ENCODE assay signal across 21 cellular contexts in genomic region chr4:88976514-88977035, GRCh38.
DNase-seq lines count a peak whose midpoint lies in the region; ATAC-seq, FAIRE-seq and TF ChIP-seq lines count a peak whose summit lies in the region.
"Had no signal": no experiment of that assay in that cellular context is flagged by ENCODE, and none has a peak within 500 bp of the region (broad histone marks: within the 10 kb centered on the region; RNA-seq: fewer than 3 reads in every experiment).

No MANE protein-coding gene starts in this region.

- H2BK120ac ChIP-seq in IMR-90 (ENCODE audit: low read depth, low read length) = no peak overlapping the region

- H3K14ac ChIP-seq in IMR-90 (replicated peaks; ENCODE audit: low read depth, low read length) = no peak overlapping the region

- no peak overlapping the region for H3K4me2 ChIP-seq in IMR-90 (ENCODE audit: low read depth, low read length)
- no peak overlapping the region for H3K4me2 ChIP-seq in Karpas-422 (ENCODE audit: low read depth, low read length, poor library complexity, severe bottlenecking)

- POLR2A ChIA-PET in IMR-90 (lab: Charles Lee; ENCODE audit: unreplicated experiment) = no interaction called here

- H3K36me3 ChIP-seq in IMR-90 (ENCODE audit: control insufficient read depth, insufficient read depth, low read length) (no peaks in the 10 kb centered on the region), left lung (no peaks in the 10 kb centered on the region), Karpas-422 (ENCODE audit: insufficient read depth, low read length) (no peaks in the 10 kb centered on the region), adrenal gland (replicated peaks in 1 of 2) (no peaks in the 10 kb centered on the region)

- H4K20me1 ChIP-seq in IMR-90 (ENCODE audit: insufficient read depth, low read length) (no peaks in the 10 kb centered on the region), Karpas-422 (ENCODE audit: insufficient read depth, low read depth, low read length) (no peaks in the 10 kb centered on the region)

- FAIRE-seq in colon (lab: Jason Lieb, UNC) = peak; percentile 24
- peak; percentile 5 for FAIRE-seq in urothelium cell line (lab: Jason Lieb, UNC)

- H3K79me2 ChIP-seq in Karpas-422 (ENCODE audit: low read length) = no peaks in the 10 kb centered on the region

- H3K9me3 ChIP-seq in IMR-90 (ENCODE audit: control insufficient read depth, insufficient read depth, low read length) = no peaks in the 10 kb centered on the region
- H3K9me3 ChIP-seq in left lung = peaks cover 0 to 1% of the 10 kb centered on the region in 2 donors
- H3K9me3 ChIP-seq in Karpas-422 (ENCODE audit: low read length) = no peaks in the 10 kb centered on the region
- peaks cover 0 to 6% (median 0%) of the 10 kb centered on the region in 3 donors for H3K9me3 ChIP-seq in adrenal gland (replicated peaks in 1 of 3)

- no peak overlapping the region for H4K91ac ChIP-seq in IMR-90 (ENCODE audit: insufficient read depth, low read depth, low read length)

- H3K27me3 ChIP-seq in IMR-90 (ENCODE audit: control insufficient read depth, insufficient read depth, low read length) (no peaks in the 10 kb centered on the region), left lung (no peaks in the 10 kb centered on the region), Karpas-422 (ENCODE audit: low read length) (no peaks in the 10 kb centered on the region; the same call in 1 of the 2 replicates), adrenal gland (no peaks in the 10 kb centered on the region)

- H3K9me2 ChIP-seq in Karpas-422 (replicated peaks; ENCODE audit: insufficient read depth, low read length) = no peaks in the 10 kb centered on the region

- no peak overlapping the region for H3K9ac ChIP-seq in IMR-90 (ENCODE audit: low read depth, low read length)
- H3K9ac ChIP-seq in Karpas-422 (ENCODE audit: low read length) = no peak overlapping the region
- H3K9ac ChIP-seq: GM23248 had no signal

- intact Hi-C loops in IMR-90 (cut with micrococcal nuclease) (no loop called here), left lung (cut with DNase I) (no loop called here), adrenal gland (cut with DNase I) (no loop called here)

- H3K9me1 ChIP-seq in IMR-90 (ENCODE audit: insufficient read depth, low read length) = no peaks in the 10 kb centered on the region

- TF ChIP-seq CTCF in IMR-90 (conservative IDR thresholded peaks at IDR 0.05; ENCODE audit: low read depth, low read length) (no peak), left lung (IDR thresholded peaks at IDR 0.05) (no peak), adrenal gland (IDR thresholded peaks at IDR 0.05) (no peak)

- H2BK15ac ChIP-seq in IMR-90 (ENCODE audit: low read depth, low read length) = no peak overlapping the region

- H3K4me3 ChIP-seq in IMR-90 (ENCODE audit: insufficient read depth, low read depth, low read length) = no peak overlapping the region
- no peak overlapping the region for H3K4me3 ChIP-seq in left lung
- no peak overlapping the region for H3K4me3 ChIP-seq in Karpas-422 (ENCODE audit: low read length)
- H3K4me3 ChIP-seq in adrenal gland = no peak overlapping the region
- H3K4me3 ChIP-seq: GM23248 had no signal

- H2BK5ac ChIP-seq in IMR-90 (ENCODE audit: low read depth, low read length, poor library complexity, severe bottlenecking) = no peak overlapping the region

- H2AK9ac ChIP-seq in IMR-90 (replicated peaks; ENCODE audit: low read depth, low read length, poor library complexity) = no peak overlapping the region

- no peak overlapping the region for H3K18ac ChIP-seq in IMR-90 (ENCODE audit: low read depth, low read length)

- H3K27ac ChIP-seq in IMR-90 (ENCODE audit: insufficient read depth, low read length) (no peak overlapping the region), left lung (no peak overlapping the region), Karpas-422 (ENCODE audit: low read length) (no peak overlapping the region), adrenal gland (no peak overlapping the region)
- H3K27ac ChIP-seq: C4-2B, GM23248, HL-60, RWPE1 had no signal

- H3K79me1 ChIP-seq in IMR-90 (ENCODE audit: low read depth in 1 of 2, low read length in 2 of 2) = no peaks in the 10 kb centered on the region

- H3K23ac ChIP-seq in IMR-90 (ENCODE audit: low read depth, low read length) = no peak overlapping the region

- in situ Hi-C loops in IMR-90 (cut with MboI; ENCODE audit: low sequenced_read_pairs) = no loop called here

- H2AFZ ChIP-seq in IMR-90 (replicated peaks; ENCODE audit: low read length, poor library complexity) = no peak overlapping the region
- H2AFZ ChIP-seq in Karpas-422 (ENCODE audit: low read length) = no peak overlapping the region
- H2AFZ ChIP-seq: GM23248 had no signal

- H2BK20ac ChIP-seq in IMR-90 (ENCODE audit: low read depth, low read length) = no peak overlapping the region

- H3K56ac ChIP-seq in IMR-90 (ENCODE audit: extremely low read depth, insufficient read depth, low read length) = no peak overlapping the region

- dilution Hi-C loops in IMR-90 (cut with HindIII; ENCODE audit: low sequenced_read_pairs, unreplicated experiment) = no loop called here

- H3K4me1 ChIP-seq in IMR-90 (ENCODE audit: control insufficient read depth, insufficient read depth, low read length) (no peaks in the 10 kb centered on the region), left lung (no peaks in the 10 kb centered on the region), Karpas-422 (ENCODE audit: low read length) (no peaks in the 10 kb centered on the region), adrenal gland (replicated peaks in 1 of 2) (peaks cover 0 to 3% of the 10 kb centered on the region in 2 donors)

- TF ChIP-seq RAD21 in IMR-90 (IDR thresholded peaks at IDR 0.05; ENCODE audit: low read length) = no peak

- no TSS peak for BruUV-seq in IMR-90 (replicated peaks; lab: Mats Ljungman, UMichigan)

- no CpG with 5 or more reads among the region's 1 CpG for WGBS in IMR-90 (ENCODE audit: extremely low coverage in 2 of 2, insufficient read length in 1 of 2), 2 experiments
- 95 to 100% (median 98%) methylated on average over 1 of the region's 1 CpG for WGBS in adrenal gland, 4 donors

- no peak overlapping the region for H3K4ac ChIP-seq in IMR-90 (ENCODE audit: low read depth, low read length)

- DNase-seq in IMR-90 (peak; percentile 25), left lung (no peak), urothelium cell line (ENCODE audit: low spot score) (no peak), Karpas-422 (no peak), adrenal gland (no peak), DMS79 (lab: John Stamatoyannopoulos, UW) (no peak)
- DNase-seq: CD8-positive, alpha-beta T cell; GM23248; H7; Kasumi-1; NCI-H1105 treated with DMSO at 0.1 percent for 48 hours; NCI-H146; NCI-H2029; NCI-H526 treated with DMSO at 0.1 percent for 48 hours; SHP77 had no signal

- H4K5ac ChIP-seq in IMR-90 (ENCODE audit: low read depth, low read length) = no peak overlapping the region

- H2AK5ac ChIP-seq in IMR-90 (ENCODE audit: low read depth, low read length) = no peak overlapping the region

- CTCF ChIA-PET in IMR-90 (lab: Yijun Ruan, JAX) = no interaction called here

- TF ChIP-seq POLR2A in IMR-90 (IDR thresholded peaks at IDR 0.05; ENCODE audit: low read depth, low read length) = no peak
- no peak for TF ChIP-seq POLR2A in adrenal gland (IDR thresholded peaks at IDR 0.05)

- ATAC-seq in IMR-90 (ENCODE audit: low read depth) (peak; percentile 67), left lung (peak; percentile 87), HG02610 (IDR thresholded peaks at IDR 0.05; ENCODE audit: unreplicated experiment) (no peak)
- ATAC-seq: CD8-positive, alpha-beta T cell; Panc1 had no signal

- H4K8ac ChIP-seq in IMR-90 (ENCODE audit: low read depth in 2 of 2, low read length in 2 of 2) = no peak overlapping the region

TF ChIP-seq in IMR-90, 13 proteins besides CTCF, POLR2A, EP300 and RAD21:
- no peak for TF ChIP-seq MAFK (IDR thresholded peaks at IDR 0.05; ENCODE audit: low read depth, low read length)
- no peak for TF ChIP-seq MXI1 (IDR thresholded peaks at IDR 0.05; ENCODE audit: borderline replicate concordance, low read depth, low read length)
- no peak for TF ChIP-seq FOS (IDR thresholded peaks at IDR 0.05; ENCODE audit: low read depth, low read length)
- TF ChIP-seq NFE2L2 (IDR thresholded peaks at IDR 0.05; ENCODE audit: low read depth, low read length) = no peak
- no peak for TF ChIP-seq SMC3 (IDR thresholded peaks at IDR 0.05; ENCODE audit: low read depth, low read length)
- TF ChIP-seq BHLHE40 (IDR thresholded peaks at IDR 0.05; ENCODE audit: low read depth, low read length) = no peak
- TF ChIP-seq MAZ (IDR thresholded peaks at IDR 0.05; ENCODE audit: borderline replicate concordance, low read depth, low read length) = no peak
- no peak for TF ChIP-seq USF2 (IDR thresholded peaks at IDR 0.05; ENCODE audit: low read depth, low read length)
- TF ChIP-seq CEBPB (IDR thresholded peaks at IDR 0.05; ENCODE audit: low read depth, low read length) = no peak
- TF ChIP-seq RFX5 (IDR thresholded peaks at IDR 0.05; ENCODE audit: low read depth, low read length) = no peak
- TF ChIP-seq ELK1 (IDR thresholded peaks at IDR 0.05; ENCODE audit: borderline replicate concordance, low read depth, low read length) = no peak
- no peak for TF ChIP-seq CHD1 (IDR thresholded peaks at IDR 0.05; ENCODE audit: low read depth, low read length)
